ENCODE assay signal across 1 cellular context in the genomic region with DNA sequence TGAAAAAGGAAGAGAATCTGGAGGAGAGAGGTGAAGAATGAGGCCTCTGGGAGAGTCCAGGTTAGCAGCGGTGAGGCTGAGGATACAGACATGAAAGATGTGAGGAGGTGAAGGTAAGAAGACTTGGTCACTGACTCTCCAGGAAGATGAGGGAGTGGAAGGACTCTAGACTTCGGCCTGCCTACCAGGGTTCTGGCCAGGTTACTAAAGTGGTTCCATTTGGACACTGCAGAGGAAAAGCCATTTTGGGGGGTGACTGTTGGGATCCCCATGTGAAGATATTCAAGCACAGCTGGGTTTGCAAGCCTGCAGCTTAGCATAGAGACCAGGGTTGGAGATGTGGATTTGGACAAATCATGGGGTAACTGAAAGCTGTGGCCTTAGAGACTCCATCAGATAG.
TF ChIP-seq lines count a peak whose summit lies in the region.

No MANE protein-coding gene starts in this region.

TF ChIP-seq in K562, 482 proteins besides CTCF, POLR2A, EP300 and RAD21:
- no peak for TF ChIP-seq LEF1 (IDR thresholded peaks at IDR 0.05)
- TF ChIP-seq TAF15 (IDR thresholded peaks at IDR 0.05; ENCODE audit: low read depth, low read length) = no peak
- TF ChIP-seq RBBP5 (IDR thresholded peaks at IDR 0.05; ENCODE audit: borderline replicate concordance, insufficient read depth, low read length, poor library complexity, severe bottlenecking) = no peak
- no peak for TF ChIP-seq HOXB6 (CRISPR knock-in tag; IDR thresholded peaks at IDR 0.05; ENCODE audit: borderline replicate concordance)
- no peak for TF ChIP-seq SPI1 (IDR thresholded peaks at IDR 0.05; ENCODE audit: borderline replicate concordance, low read depth, low read length)
- TF ChIP-seq HSF4 (CRISPR knock-in tag; IDR thresholded peaks at IDR 0.05; ENCODE audit: borderline replicate concordance) = no peak
- no peak for TF ChIP-seq NUFIP1 (IDR thresholded peaks at IDR 0.05; ENCODE audit: partially characterized antibody)
- no peak for TF ChIP-seq KAT7 (CRISPR knock-in tag; IDR thresholded peaks at IDR 0.05; ENCODE audit: borderline replicate concordance)
- TF ChIP-seq ZBED1 (IDR thresholded peaks at IDR 0.05) = no peak
- no peak for TF ChIP-seq ZNF165 (CRISPR knock-in tag; IDR thresholded peaks at IDR 0.05; ENCODE audit: borderline replicate concordance)
- TF ChIP-seq SMAD2 (IDR thresholded peaks at IDR 0.05; ENCODE audit: low read depth, low read length) = no peak
- TF ChIP-seq, protein P1, sequence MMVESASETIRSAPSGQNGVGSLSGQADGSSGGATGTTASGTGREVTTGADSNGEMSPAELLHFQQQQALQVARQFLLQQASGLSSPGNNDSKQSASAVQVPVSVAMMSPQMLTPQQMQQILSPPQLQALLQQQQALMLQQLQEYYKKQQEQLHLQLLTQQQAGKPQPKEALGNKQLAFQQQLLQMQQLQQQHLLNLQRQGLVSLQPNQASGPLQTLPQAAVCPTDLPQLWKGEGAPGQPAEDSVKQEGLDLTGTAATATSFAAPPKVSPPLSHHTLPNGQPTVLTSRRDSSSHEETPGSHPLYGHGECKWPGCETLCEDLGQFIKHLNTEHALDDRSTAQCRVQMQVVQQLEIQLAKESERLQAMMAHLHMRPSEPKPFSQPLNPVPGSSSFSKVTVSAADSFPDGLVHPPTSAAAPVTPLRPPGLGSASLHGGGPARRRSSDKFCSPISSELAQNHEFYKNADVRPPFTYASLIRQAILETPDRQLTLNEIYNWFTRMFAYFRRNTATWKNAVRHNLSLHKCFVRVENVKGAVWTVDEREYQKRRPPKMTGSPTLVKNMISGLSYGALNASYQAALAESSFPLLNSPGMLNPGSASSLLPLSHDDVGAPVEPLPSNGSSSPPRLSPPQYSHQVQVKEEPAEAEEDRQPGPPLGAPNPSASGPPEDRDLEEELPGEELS (CRISPR knock-in tag; IDR thresholded peaks at IDR 0.05; ENCODE audit: borderline replicate concordance) = no peak
- no peak for TF ChIP-seq RFX7 (CRISPR knock-in tag; IDR thresholded peaks at IDR 0.05)
- TF ChIP-seq, protein P2, sequence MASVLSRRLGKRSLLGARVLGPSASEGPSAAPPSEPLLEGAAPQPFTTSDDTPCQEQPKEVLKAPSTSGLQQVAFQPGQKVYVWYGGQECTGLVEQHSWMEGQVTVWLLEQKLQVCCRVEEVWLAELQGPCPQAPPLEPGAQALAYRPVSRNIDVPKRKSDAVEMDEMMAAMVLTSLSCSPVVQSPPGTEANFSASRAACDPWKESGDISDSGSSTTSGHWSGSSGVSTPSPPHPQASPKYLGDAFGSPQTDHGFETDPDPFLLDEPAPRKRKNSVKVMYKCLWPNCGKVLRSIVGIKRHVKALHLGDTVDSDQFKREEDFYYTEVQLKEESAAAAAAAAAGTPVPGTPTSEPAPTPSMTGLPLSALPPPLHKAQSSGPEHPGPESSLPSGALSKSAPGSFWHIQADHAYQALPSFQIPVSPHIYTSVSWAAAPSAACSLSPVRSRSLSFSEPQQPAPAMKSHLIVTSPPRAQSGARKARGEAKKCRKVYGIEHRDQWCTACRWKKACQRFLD (CRISPR knock-in tag; IDR thresholded peaks at IDR 0.05) = no peak
- no peak for TF ChIP-seq NCOR1 (IDR thresholded peaks at IDR 0.05)
- TF ChIP-seq, protein P3, sequence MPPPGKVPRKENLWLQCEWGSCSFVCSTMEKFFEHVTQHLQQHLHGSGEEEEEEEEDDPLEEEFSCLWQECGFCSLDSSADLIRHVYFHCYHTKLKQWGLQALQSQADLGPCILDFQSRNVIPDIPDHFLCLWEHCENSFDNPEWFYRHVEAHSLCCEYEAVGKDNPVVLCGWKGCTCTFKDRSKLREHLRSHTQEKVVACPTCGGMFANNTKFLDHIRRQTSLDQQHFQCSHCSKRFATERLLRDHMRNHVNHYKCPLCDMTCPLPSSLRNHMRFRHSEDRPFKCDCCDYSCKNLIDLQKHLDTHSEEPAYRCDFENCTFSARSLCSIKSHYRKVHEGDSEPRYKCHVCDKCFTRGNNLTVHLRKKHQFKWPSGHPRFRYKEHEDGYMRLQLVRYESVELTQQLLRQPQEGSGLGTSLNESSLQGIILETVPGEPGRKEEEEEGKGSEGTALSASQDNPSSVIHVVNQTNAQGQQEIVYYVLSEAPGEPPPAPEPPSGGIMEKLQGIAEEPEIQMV (tag; conservative IDR thresholded peaks at IDR 0.05; ENCODE audit: low read depth) = no peak
- TF ChIP-seq E2F3 (CRISPR knock-in tag; IDR thresholded peaks at IDR 0.05) = no peak
